Comparison of ENCODE assay signal across 12 cellular contexts in the genomic region with DNA sequence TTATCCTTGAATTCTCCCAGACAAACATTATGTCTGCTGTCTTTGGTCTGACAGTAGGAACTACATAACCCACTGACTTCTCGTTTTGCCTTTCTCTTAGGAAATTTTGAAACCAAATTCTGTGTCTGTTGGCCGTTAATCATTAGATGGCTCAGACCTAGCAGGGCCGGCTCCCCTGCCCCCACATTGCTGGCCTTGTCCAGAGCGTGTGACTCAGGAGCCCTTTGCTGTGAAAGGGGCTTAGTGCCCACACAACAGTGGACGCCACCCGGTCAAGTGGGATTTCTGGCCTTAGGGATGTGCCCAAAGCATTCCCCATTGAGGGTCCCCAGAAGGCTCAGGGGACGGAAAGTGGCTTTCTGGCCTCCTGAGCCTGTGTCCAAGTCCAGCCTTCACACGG.
DNase-seq lines count a peak whose midpoint lies in the region; ATAC-seq and TF ChIP-seq lines count a peak whose summit lies in the region.
"Had no signal": no experiment of that assay in that cellular context is flagged by ENCODE, and none has a peak within 500 bp of the region (broad histone marks: within the 10 kb centered on the region; RNA-seq: fewer than 3 reads in every experiment).

No MANE protein-coding gene starts in this region.

- peaks cover 2% of the 10 kb centered on the region for H3K9me3 ChIP-seq in RWPE2 (ENCODE audit: severe bottlenecking)
- peaks cover 4% of the 10 kb centered on the region for H3K9me3 ChIP-seq in smooth muscle cell (replicated peaks; ENCODE audit: low read depth)
- H3K9me3 ChIP-seq in CD4-positive, alpha-beta memory T cell (ENCODE audit: control insufficient read depth in 1 of 2, low read length in 2 of 2), result no peaks in the 10 kb centered on the region

- H3K4me2 ChIP-seq in smooth muscle cell, result peak overlapping the region; percentile 34

- peaks cover 0 to 7% (median 4%) of the 10 kb centered on the region in 8 donors for H3K9me3 Mint-ChIP-seq in CD4-positive, alpha-beta memory T cell
- H3K9me3 Mint-ChIP-seq: activated naive CD4-positive, alpha-beta T cell treated with anti-CD3 and anti-CD28 coated beads, Interleukin-2, amount 50 U/mL, for 24 hours had no signal

- H3K4me1 Mint-ChIP-seq in CD4-positive, alpha-beta memory T cell, result peaks cover 0 to 3% (median 2%) of the 10 kb centered on the region in 4 donors
- H3K4me1 Mint-ChIP-seq: activated naive CD4-positive, alpha-beta T cell treated with anti-CD3 and anti-CD28 coated beads, Interleukin-2, amount 50 U/mL, for 24 hours had no signal

- H2AFZ ChIP-seq in smooth muscle cell (ENCODE audit: low read depth), result no peak overlapping the region

- no peak overlapping the region for H3K4me3 Mint-ChIP-seq in CD4-positive, alpha-beta memory T cell
- H3K4me3 Mint-ChIP-seq: activated naive CD4-positive, alpha-beta T cell treated with anti-CD3 and anti-CD28 coated beads, Interleukin-2, amount 50 U/mL, for 24 hours; CD4-positive, CD25-positive, alpha-beta regulatory T cell had no signal

- H3K4me1 ChIP-seq in RWPE2 (ENCODE audit: insufficient read depth, poor library complexity, severe bottlenecking), result no peaks in the 10 kb centered on the region
- peaks cover 20% of the 10 kb centered on the region for H3K4me1 ChIP-seq in smooth muscle cell (ENCODE audit: low read depth)
- peaks cover 7% of the 10 kb centered on the region for H3K4me1 ChIP-seq in CD4-positive, alpha-beta memory T cell (ENCODE audit: insufficient read depth, low read length)

- H3K9ac ChIP-seq in smooth muscle cell (ENCODE audit: low read depth), result peak overlapping the region; percentile 42

- H3K27me3 ChIP-seq in RWPE2 (ENCODE audit: insufficient read depth, poor library complexity, severe bottlenecking) (no peaks in the 10 kb centered on the region), smooth muscle cell (ENCODE audit: low read depth) (no peaks in the 10 kb centered on the region)
- H3K27me3 ChIP-seq in CD4-positive, alpha-beta memory T cell (ENCODE audit: insufficient read depth, low read length), result no peaks in the 10 kb centered on the region
- H3K27me3 ChIP-seq: stomach had no signal

- POLR2A ChIA-PET in GM10248 (lab: Yijun Ruan, JAX), result no interaction called here
- POLR2A ChIA-PET in CD4-positive, alpha-beta memory T cell (lab: Charles Lee; ENCODE audit: partially characterized antibody), result no interaction called here

- peaks cover 8% of the 10 kb centered on the region for H3F3A ChIP-seq in smooth muscle cell (ENCODE audit: low read depth)

- TF ChIP-seq CTCF in RWPE2 (IDR thresholded peaks at IDR 0.05; ENCODE audit: poor library complexity, severe bottlenecking) (no peak), smooth muscle cell (IDR thresholded peaks at IDR 0.05; ENCODE audit: borderline replicate concordance, insufficient read depth, poor library complexity, severe bottlenecking) (no peak), GM10248 (IDR thresholded peaks at IDR 0.05; ENCODE audit: control extremely low read depth, extremely low read depth, low read depth, missing control alignments) (no peak)

- H3K27me3 Mint-ChIP-seq in CD4-positive, alpha-beta memory T cell, result no peaks in the 10 kb centered on the region
- H3K27me3 Mint-ChIP-seq: activated naive CD4-positive, alpha-beta T cell treated with anti-CD3 and anti-CD28 coated beads, Interleukin-2, amount 50 U/mL, for 24 hours had no signal

- ATAC-seq in RWPE2 (ENCODE audit: low read depth) (no peak), GM18511 (IDR thresholded peaks at IDR 0.05; ENCODE audit: unreplicated experiment) (no peak)

- H3K4me3 ChIP-seq in RWPE2 (ENCODE audit: severe bottlenecking) (no peak overlapping the region), smooth muscle cell (no peak overlapping the region)
- H3K4me3 ChIP-seq in CD4-positive, alpha-beta memory T cell (ENCODE audit: low read length in 2 of 2), result no peak overlapping the region
- H3K4me3 ChIP-seq: skin epidermis, stomach had no signal

- H3K27ac ChIP-seq in RWPE2 (ENCODE audit: poor library complexity, severe bottlenecking) (no peak overlapping the region), smooth muscle cell (ENCODE audit: low read depth) (peak overlapping the region; percentile 74)
- no peak overlapping the region for H3K27ac ChIP-seq in CD4-positive, alpha-beta memory T cell (ENCODE audit: low read depth, low read length)
- H3K27ac ChIP-seq: RWPE1 had no signal

- peaks cover 4% of the 10 kb centered on the region for H3K36me3 ChIP-seq in RWPE2 (ENCODE audit: low read depth)
- H3K36me3 ChIP-seq in smooth muscle cell (ENCODE audit: low read depth), result peaks cover 3% of the 10 kb centered on the region
- no peaks in the 10 kb centered on the region for H3K36me3 ChIP-seq in CD4-positive, alpha-beta memory T cell (ENCODE audit: insufficient read depth, low read length)

- H3K36me3 Mint-ChIP-seq in CD4-positive, alpha-beta memory T cell, result peaks cover 4 to 5% of the 10 kb centered on the region in 2 donors

- CTCF ChIA-PET in GM10248 (lab: Yijun Ruan, JAX), result interaction anchor here (0.6 to 1.3 kb wide), 13 partner anchors 8 to 1182 kb away, joined by 3 to 5 read pairs (median 4); no protein-coding TSS in a partner anchor
- CTCF ChIA-PET in CD4-positive, alpha-beta memory T cell (lab: Charles Lee; ENCODE audit: partially characterized antibody), result interaction anchor here (0.7 to 1.3 kb wide), 7 partner anchors 237 to 1360 kb away, joined by 3 to 11 read pairs (median 4); no protein-coding TSS in a partner anchor

- H3K79me2 ChIP-seq in smooth muscle cell (ENCODE audit: low read depth), result peaks cover 44% of the 10 kb centered on the region

- peaks cover 10% of the 10 kb centered on the region for H4K20me1 ChIP-seq in smooth muscle cell (ENCODE audit: low read depth)

- intact Hi-C loops in CD4-positive, alpha-beta memory T cell (cut with micrococcal nuclease), result loop anchor here (1.0 to 10.0 kb wide), 4 partner anchors 101 to 786 kb away; a partner anchor contains a TSS

- H3K27ac Mint-ChIP-seq in CD4-positive, alpha-beta memory T cell, result no peak overlapping the region
- H3K27ac Mint-ChIP-seq: activated naive CD4-positive, alpha-beta T cell treated with anti-CD3 and anti-CD28 coated beads, Interleukin-2, amount 50 U/mL, for 24 hours; CD4-positive, CD25-positive, alpha-beta regulatory T cell had no signal

- DNase-seq in HK-2 (ENCODE audit: unreplicated experiment), result peak; percentile 42
- peak; percentile 33 for DNase-seq in RWPE2 (ENCODE audit: low spot score)
- peak; percentile 49 for DNase-seq in glomerular visceral epithelial cell (ENCODE audit: extremely low spot score)
- no peak for DNase-seq in smooth muscle cell (lab: John Stamatoyannopoulos, UW; ENCODE audit: unreplicated experiment)
- DNase-seq in GM10248 (ENCODE audit: extremely low spot score), result no peak
- DNase-seq in CD4-positive, alpha-beta memory T cell, result no peak

- 20% methylated on average over 8 of the region's 8 CpGs for WGBS in smooth muscle cell (ENCODE audit: low lambda C conversion rate)

Comparison
In these comparisons a context has a peak if more than half of its experiments do, and no peak if none do; other contexts are left out.
1. DNase-seq: peak in HK-2 (single experiment), RWPE2 (single experiment) and glomerular visceral epithelial cell (single experiment); none in smooth muscle cell (single experiment), GM10248 (single experiment) and CD4-positive, alpha-beta memory T cell (0 of 5).